ENCODE assay signal across 27 cellular contexts in the genomic region with DNA sequence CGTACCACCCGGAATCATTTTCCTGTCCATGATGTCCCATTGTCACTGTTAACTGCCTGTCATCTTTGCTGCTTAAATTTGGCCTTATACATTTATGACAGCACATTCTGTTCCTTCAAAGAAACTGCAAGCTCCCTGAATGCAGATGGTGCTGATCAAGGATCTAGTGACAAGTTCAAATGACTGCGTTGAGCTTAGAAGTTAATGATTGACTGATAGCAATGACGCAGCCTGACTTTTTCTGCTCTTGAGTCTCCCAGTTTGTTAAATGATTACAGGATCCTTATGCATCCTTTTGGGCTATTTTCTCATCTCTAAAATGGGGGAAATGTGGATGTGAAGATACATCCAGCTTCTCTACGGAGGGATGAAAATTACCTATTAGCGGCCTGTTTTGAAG.
DNase-seq lines count a peak whose midpoint lies in the region; ATAC-seq, FAIRE-seq and TF ChIP-seq lines count a peak whose summit lies in the region.
"Had no signal": no experiment of that assay in that cellular context is flagged by ENCODE, and none has a peak within 500 bp of the region (broad histone marks: within the 10 kb centered on the region; RNA-seq: fewer than 3 reads in every experiment).

No MANE protein-coding gene starts in this region.

- peak; percentile 18 to 84 for DNase-seq in A549 (ENCODE audit: low read depth in 1 of 2, low spot score in 1 of 2)
- peak; percentile 97 for DNase-seq in DMS53 treated with DMSO at 0.1 percent for 48 hours (lab: John Stamatoyannopoulos, UW; ENCODE audit: unreplicated experiment)
- peak; percentile 57 for DNase-seq in WERI-Rb-1
- peak; percentile 11 for DNase-seq in mucosa of gallbladder (ENCODE audit: low spot score)
- DNase-seq in NCI-H2196 (lab: John Stamatoyannopoulos, UW; ENCODE audit: unreplicated experiment): no peak
- no peak for DNase-seq in T-cell
- DNase-seq in NCI-H526 treated with DMSO at 0.1 percent for 48 hours (lab: John Stamatoyannopoulos, UW): no peak
- DNase-seq in NCI-H146 treated with DMSO at 0.1 percent for 48 hours (lab: John Stamatoyannopoulos, UW; ENCODE audit: unreplicated experiment): no peak
- DNase-seq: activated effector memory CD4-positive, alpha-beta T cell treated with Interleukin-2 at 50 U/mL for 16 hours; activated T-cell treated with anti-CD3 and anti-CD28 coated beads, Interleukin-2, amount 50 U/mL, for 1 hour; BE2C; CD8-positive, alpha-beta memory T cell; esophagus squamous epithelium; foreskin keratinocyte; HCEC 1CT; heart right ventricle; NCI-H187; NK-92 treated with Interleukin-12 subunit alpha and Interleukin-12 subunit beta, amount 100 ng/mL, for 24 hours; ovary; stimulated activated CD4-positive, alpha-beta T cell treated with anti-CD3 and anti-CD28 coated beads, Interleukin-1b, Interleukin-23, amount 100 ng/mL, for 48 hours; stimulated activated naive CD4-positive, alpha-beta T cell treated with Interleukin-2 at 50 U/mL for 16 hours had no signal

- no peaks in the 10 kb centered on the region for H3K36me3 Mint-ChIP-seq in T-cell
- H3K36me3 Mint-ChIP-seq: activated naive CD8-positive, alpha-beta T cell; CD8-positive, alpha-beta memory T cell had no signal

- H3K9me3 Mint-ChIP-seq in T-cell: peaks cover 8 to 24% (median 10%) of the 10 kb centered on the region in 3 donors

- H3K4me3 ChIP-seq in A549 (peak overlapping the region; percentile 25; the same call in 1 of the 3 replicates), WERI-Rb-1 (ENCODE audit: low read depth, low read length) (peak overlapping the region; percentile 30)
- H3K4me3 ChIP-seq: esophagus squamous epithelium, heart right ventricle, K562, ovary, right atrium auricular region had no signal

- FAIRE-seq in A549 (lab: Jason Lieb, UNC): peak; percentile 51
- FAIRE-seq: endometrium, K562 had no signal

- H3K27ac Mint-ChIP-seq in T-cell: no peak overlapping the region
- H3K27ac Mint-ChIP-seq: activated naive CD8-positive, alpha-beta T cell; CD8-positive, alpha-beta memory T cell had no signal

- no peaks in the 10 kb centered on the region for H3K4me1 Mint-ChIP-seq in T-cell
- H3K4me1 Mint-ChIP-seq: CD8-positive, alpha-beta memory T cell had no signal

- no peak overlapping the region for H3K4me3 Mint-ChIP-seq in T-cell
- H3K4me3 Mint-ChIP-seq: activated naive CD8-positive, alpha-beta T cell; CD8-positive, alpha-beta memory T cell; neural crest cell had no signal

- POLR2A ChIA-PET in A549 (lab: Yijun Ruan, JAX): no interaction called here
- POLR2A ChIA-PET in T-cell (lab: Charles Lee): no interaction called here

- no peaks in the 10 kb centered on the region for H3K27me3 ChIP-seq in WERI-Rb-1 (ENCODE audit: insufficient read depth, low read depth, severe bottlenecking)
- H3K27me3 ChIP-seq: BE2C, esophagus squamous epithelium, foreskin keratinocyte, heart right ventricle, ovary, right atrium auricular region had no signal

- H3K4me2 ChIP-seq in A549: peak overlapping the region; percentile 86

- peaks cover 26% of the 10 kb centered on the region for H3K4me1 ChIP-seq in A549
- H3K4me1 ChIP-seq: BE2C, esophagus squamous epithelium, foreskin keratinocyte, heart right ventricle, right atrium auricular region had no signal

- no peak for TF ChIP-seq CTCF in A549 (IDR thresholded peaks at IDR 0.05)
- TF ChIP-seq CTCF in WERI-Rb-1 (IDR thresholded peaks at IDR 0.05; ENCODE audit: low read depth, low read length): no peak

- ATAC-seq in A549 (peak; percentile 84 to 91), T-cell (replicated peaks in 1 of 4) (no peak)
- ATAC-seq: foreskin keratinocyte, heart right ventricle, K562, Panc1 had no signal

- no peak for TF ChIP-seq RAD21 in A549 (conservative IDR thresholded peaks at IDR 0.05 in 1 of 2, IDR thresholded peaks at IDR 0.05 in 1 of 2)

- TF ChIP-seq POLR2A in A549 (IDR thresholded peaks at IDR 0.05; ENCODE audit: low read length): no peak

- CTCF ChIA-PET in A549 (lab: Yijun Ruan, JAX): no interaction called here
- CTCF ChIA-PET in T-cell (lab: Charles Lee): no interaction called here

- TF ChIP-seq EP300 in A549 (IDR thresholded peaks at IDR 0.05): no peak

- H3K9me3 ChIP-seq in A549: peaks cover 13% of the 10 kb centered on the region; the same call in 2 of the 3 replicates
- peaks cover 8% of the 10 kb centered on the region for H3K9me3 ChIP-seq in WERI-Rb-1 (ENCODE audit: severe bottlenecking)
- H3K9me3 ChIP-seq: BE2C, ovary had no signal

- H3K27me3 Mint-ChIP-seq in T-cell: no peaks in the 10 kb centered on the region
- H3K27me3 Mint-ChIP-seq: activated naive CD8-positive, alpha-beta T cell; CD8-positive, alpha-beta memory T cell had no signal

- 3% methylated on average over 6 of the region's 6 CpGs for WGBS in A549 (ENCODE audit: missing lambda C conversion rate)

- H3K36me3 ChIP-seq in WERI-Rb-1: no peaks in the 10 kb centered on the region
- H3K36me3 ChIP-seq: BE2C, esophagus squamous epithelium, heart right ventricle, ovary, right atrium auricular region had no signal

- H3K27ac ChIP-seq in A549: peak overlapping the region; percentile 90 to 91
- H3K27ac ChIP-seq in WERI-Rb-1: peak overlapping the region; percentile 86
- H3K27ac ChIP-seq: esophagus squamous epithelium, foreskin keratinocyte, heart right ventricle, ovary, right atrium auricular region had no signal

TF ChIP-seq in A549, 52 proteins besides CTCF, POLR2A, EP300 and RAD21:
- TF ChIP-seq CHD2 (IDR thresholded peaks at IDR 0.05; ENCODE audit: low read length, partially characterized antibody) (no peak), SMC3 (IDR thresholded peaks at IDR 0.05) (no peak), FOSL2 (IDR thresholded peaks at IDR 0.05) (no peak), FOSL2 (CRISPR knock-in tag; IDR thresholded peaks at IDR 0.05) (0 out of 2 replicates have a peak, but pooled peaks have one; percentile 27)

Comparison
In these comparisons a context has a peak if more than half of its experiments do, and no peak if none do; other contexts are left out.
1. ATAC-seq: peak in A549 (2 of 2); none in T-cell (0 of 4).
2. DNase-seq: peak in A549 (2 of 2), DMS53 treated with DMSO at 0.1 percent for 48 hours (single experiment), WERI-Rb-1 (single experiment) and mucosa of gallbladder (single experiment); none in NCI-H2196 (single experiment), T-cell (0 of 34), NCI-H526 treated with DMSO at 0.1 percent for 48 hours (single experiment) and NCI-H146 treated with DMSO at 0.1 percent for 48 hours (single experiment).